1 cellular context compared by ENCODE assay signal in the genomic region with DNA sequence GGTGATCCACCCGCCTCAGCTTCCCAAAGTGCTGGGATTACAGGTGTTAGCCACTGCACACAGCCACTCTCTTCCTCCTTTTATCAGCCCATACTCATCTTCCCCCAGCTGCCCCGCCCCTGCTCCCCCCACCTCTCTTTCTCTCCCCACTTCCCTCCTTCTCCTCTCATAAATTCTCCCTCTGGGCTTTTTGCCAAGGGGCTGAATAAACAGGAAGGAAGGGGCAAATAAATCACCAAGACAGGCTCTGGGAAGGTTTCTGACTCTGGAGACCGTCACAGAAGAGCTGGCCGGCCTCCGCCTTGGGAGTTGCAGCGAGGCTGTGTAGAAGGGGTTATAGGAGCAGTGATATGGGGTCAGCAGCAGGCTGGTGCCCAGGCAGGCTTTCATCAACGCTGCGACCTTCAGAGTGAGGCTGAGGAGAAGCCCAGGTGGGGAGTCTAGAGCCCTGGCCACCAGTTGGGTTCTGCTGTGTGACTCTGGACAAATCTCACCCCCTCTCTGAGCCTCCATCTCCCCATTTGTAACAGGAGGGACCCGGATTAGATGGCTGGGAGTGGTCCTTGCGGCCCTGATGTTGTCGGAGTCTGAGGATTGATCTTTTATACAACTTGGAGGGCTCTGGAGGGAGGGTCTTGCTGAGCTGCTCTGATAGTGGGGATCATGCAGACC.
TF ChIP-seq lines count a peak whose summit lies in the region.

No MANE protein-coding gene starts in this region.

TF ChIP-seq in K562, 482 proteins besides CTCF, POLR2A, EP300 and RAD21 (continued from another document and continues in another):
- TF ChIP-seq, protein P1, sequence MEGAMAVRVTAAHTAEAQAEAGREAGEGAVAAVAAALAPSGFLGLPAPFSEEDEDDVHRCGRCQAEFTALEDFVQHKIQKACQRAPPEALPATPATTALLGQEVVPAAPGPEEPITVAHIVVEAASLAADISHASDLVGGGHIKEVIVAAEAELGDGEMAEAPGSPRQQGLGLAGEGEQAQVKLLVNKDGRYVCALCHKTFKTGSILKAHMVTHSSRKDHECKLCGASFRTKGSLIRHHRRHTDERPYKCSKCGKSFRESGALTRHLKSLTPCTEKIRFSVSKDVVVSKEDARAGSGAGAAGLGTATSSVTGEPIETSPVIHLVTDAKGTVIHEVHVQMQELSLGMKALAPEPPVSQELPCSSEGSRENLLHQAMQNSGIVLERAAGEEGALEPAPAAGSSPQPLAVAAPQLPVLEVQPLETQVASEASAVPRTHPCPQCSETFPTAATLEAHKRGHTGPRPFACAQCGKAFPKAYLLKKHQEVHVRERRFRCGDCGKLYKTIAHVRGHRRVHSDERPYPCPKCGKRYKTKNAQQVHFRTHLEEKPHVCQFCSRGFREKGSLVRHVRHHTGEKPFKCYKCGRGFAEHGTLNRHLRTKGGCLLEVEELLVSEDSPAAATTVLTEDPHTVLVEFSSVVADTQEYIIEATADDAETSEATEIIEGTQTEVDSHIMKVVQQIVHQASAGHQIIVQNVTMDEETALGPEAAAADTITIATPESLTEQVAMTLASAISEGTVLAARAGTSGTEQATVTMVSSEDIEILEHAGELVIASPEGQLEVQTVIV (CRISPR knock-in tag; IDR thresholded peaks at IDR 0.05; ENCODE audit: borderline replicate concordance) = no peak
- TF ChIP-seq POLR2AphosphoS5 (IDR thresholded peaks at IDR 0.05; ENCODE audit: control insufficient read depth, insufficient read depth, low read depth, low read length) (0 out of 2 replicates have a peak, but pooled peaks have one; percentile 18), RFX5 (IDR thresholded peaks at IDR 0.05; ENCODE audit: low read depth, low read length) (no peak), HDAC1 (IDR thresholded peaks at IDR 0.05) (peak in 1 of 2 experiments; percentile 25; a peak in 1 of 4 replicates), GTF2F1 (IDR thresholded peaks at IDR 0.05; ENCODE audit: low read depth, low read length) (no peak), ZNF707 (CRISPR knock-in tag; conservative IDR thresholded peaks at IDR 0.05) (no peak), MAZ (CRISPR knock-in tag; conservative IDR thresholded peaks at IDR 0.05 in 1 of 2, IDR thresholded peaks at IDR 0.05 in 1 of 2) (peak; percentile 98 to 99), ZNF41 (CRISPR knock-in tag; conservative IDR thresholded peaks at IDR 0.05) (no peak), GTF2E2 (tag; IDR thresholded peaks at IDR 0.05) (no peak), CHD4 (IDR thresholded peaks at IDR 0.05; ENCODE audit: insufficient read depth, insufficient replicate concordance, low read depth, low read length, poor library complexity, severe bottlenecking) (no peak), NR2F6 (CRISPR knock-in tag; IDR thresholded peaks at IDR 0.05) (no peak), PCBP1 (IDR thresholded peaks at IDR 0.05; ENCODE audit: low read depth, low read length, poor library complexity, severe bottlenecking) (no peak), NCOA4 (IDR thresholded peaks at IDR 0.05; ENCODE audit: partially characterized antibody) (no peak), CSDE1 (IDR thresholded peaks at IDR 0.05) (no peak), FOXA1 (IDR thresholded peaks at IDR 0.05; ENCODE audit: borderline replicate concordance) (no peak), ZNF551 (CRISPR knock-in tag; IDR thresholded peaks at IDR 0.05) (no peak), MXI1 (IDR thresholded peaks at IDR 0.05; ENCODE audit: low read depth, low read length) (no peak), ZNF695 (CRISPR knock-in tag; IDR thresholded peaks at IDR 0.05) (no peak), ZNF431 (CRISPR knock-in tag; IDR thresholded peaks at IDR 0.05) (no peak), ZNF408 (CRISPR knock-in tag; IDR thresholded peaks at IDR 0.05; ENCODE audit: low read depth) (no peak), ZFPM2 (CRISPR knock-in tag; IDR thresholded peaks at IDR 0.05) (no peak), RBBP5 (IDR thresholded peaks at IDR 0.05; ENCODE audit: borderline replicate concordance, insufficient read depth, low read length, poor library complexity, severe bottlenecking) (no peak), NFE2 (IDR thresholded peaks at IDR 0.05; ENCODE audit: low read depth) (no peak), ILK (tag; IDR thresholded peaks at IDR 0.05; ENCODE audit: borderline replicate concordance, low read depth) (no peak), PPARD (CRISPR knock-in tag; IDR thresholded peaks at IDR 0.05) (no peak), PHF20 (IDR thresholded peaks at IDR 0.05; ENCODE audit: partially characterized antibody) (no peak), MEIS2 (IDR thresholded peaks at IDR 0.05; ENCODE audit: partially characterized antibody) (peak; percentile 97), ATF7 (IDR thresholded peaks at IDR 0.05) (no peak), KLF13 (tag; IDR thresholded peaks at IDR 0.05; ENCODE audit: borderline replicate concordance, low read depth) (no peak), ZNF165 (CRISPR knock-in tag; IDR thresholded peaks at IDR 0.05; ENCODE audit: borderline replicate concordance) (no peak), HNRNPLL (IDR thresholded peaks at IDR 0.05; ENCODE audit: low read depth, low read length, poor library complexity, severe bottlenecking) (no peak), SETDB1 (IDR thresholded peaks at IDR 0.05; ENCODE audit: low read length) (no peak)
- TF ChIP-seq, protein P2, sequence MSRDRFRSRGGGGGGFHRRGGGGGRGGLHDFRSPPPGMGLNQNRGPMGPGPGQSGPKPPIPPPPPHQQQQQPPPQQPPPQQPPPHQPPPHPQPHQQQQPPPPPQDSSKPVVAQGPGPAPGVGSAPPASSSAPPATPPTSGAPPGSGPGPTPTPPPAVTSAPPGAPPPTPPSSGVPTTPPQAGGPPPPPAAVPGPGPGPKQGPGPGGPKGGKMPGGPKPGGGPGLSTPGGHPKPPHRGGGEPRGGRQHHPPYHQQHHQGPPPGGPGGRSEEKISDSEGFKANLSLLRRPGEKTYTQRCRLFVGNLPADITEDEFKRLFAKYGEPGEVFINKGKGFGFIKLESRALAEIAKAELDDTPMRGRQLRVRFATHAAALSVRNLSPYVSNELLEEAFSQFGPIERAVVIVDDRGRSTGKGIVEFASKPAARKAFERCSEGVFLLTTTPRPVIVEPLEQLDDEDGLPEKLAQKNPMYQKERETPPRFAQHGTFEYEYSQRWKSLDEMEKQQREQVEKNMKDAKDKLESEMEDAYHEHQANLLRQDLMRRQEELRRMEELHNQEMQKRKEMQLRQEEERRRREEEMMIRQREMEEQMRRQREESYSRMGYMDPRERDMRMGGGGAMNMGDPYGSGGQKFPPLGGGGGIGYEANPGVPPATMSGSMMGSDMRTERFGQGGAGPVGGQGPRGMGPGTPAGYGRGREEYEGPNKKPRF (IDR thresholded peaks at IDR 0.05; ENCODE audit: low read depth, low read length) = no peak
- TF ChIP-seq, protein P3, sequence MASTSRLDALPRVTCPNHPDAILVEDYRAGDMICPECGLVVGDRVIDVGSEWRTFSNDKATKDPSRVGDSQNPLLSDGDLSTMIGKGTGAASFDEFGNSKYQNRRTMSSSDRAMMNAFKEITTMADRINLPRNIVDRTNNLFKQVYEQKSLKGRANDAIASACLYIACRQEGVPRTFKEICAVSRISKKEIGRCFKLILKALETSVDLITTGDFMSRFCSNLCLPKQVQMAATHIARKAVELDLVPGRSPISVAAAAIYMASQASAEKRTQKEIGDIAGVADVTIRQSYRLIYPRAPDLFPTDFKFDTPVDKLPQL (IDR thresholded peaks at IDR 0.05; ENCODE audit: extremely low read depth, insufficient read length) = no peak
- TF ChIP-seq, protein P4, sequence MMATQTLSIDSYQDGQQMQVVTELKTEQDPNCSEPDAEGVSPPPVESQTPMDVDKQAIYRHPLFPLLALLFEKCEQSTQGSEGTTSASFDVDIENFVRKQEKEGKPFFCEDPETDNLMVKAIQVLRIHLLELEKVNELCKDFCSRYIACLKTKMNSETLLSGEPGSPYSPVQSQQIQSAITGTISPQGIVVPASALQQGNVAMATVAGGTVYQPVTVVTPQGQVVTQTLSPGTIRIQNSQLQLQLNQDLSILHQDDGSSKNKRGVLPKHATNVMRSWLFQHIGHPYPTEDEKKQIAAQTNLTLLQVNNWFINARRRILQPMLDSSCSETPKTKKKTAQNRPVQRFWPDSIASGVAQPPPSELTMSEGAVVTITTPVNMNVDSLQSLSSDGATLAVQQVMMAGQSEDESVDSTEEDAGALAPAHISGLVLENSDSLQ (IDR thresholded peaks at IDR 0.05) = peak; percentile 96
- TF ChIP-seq, protein P5, sequence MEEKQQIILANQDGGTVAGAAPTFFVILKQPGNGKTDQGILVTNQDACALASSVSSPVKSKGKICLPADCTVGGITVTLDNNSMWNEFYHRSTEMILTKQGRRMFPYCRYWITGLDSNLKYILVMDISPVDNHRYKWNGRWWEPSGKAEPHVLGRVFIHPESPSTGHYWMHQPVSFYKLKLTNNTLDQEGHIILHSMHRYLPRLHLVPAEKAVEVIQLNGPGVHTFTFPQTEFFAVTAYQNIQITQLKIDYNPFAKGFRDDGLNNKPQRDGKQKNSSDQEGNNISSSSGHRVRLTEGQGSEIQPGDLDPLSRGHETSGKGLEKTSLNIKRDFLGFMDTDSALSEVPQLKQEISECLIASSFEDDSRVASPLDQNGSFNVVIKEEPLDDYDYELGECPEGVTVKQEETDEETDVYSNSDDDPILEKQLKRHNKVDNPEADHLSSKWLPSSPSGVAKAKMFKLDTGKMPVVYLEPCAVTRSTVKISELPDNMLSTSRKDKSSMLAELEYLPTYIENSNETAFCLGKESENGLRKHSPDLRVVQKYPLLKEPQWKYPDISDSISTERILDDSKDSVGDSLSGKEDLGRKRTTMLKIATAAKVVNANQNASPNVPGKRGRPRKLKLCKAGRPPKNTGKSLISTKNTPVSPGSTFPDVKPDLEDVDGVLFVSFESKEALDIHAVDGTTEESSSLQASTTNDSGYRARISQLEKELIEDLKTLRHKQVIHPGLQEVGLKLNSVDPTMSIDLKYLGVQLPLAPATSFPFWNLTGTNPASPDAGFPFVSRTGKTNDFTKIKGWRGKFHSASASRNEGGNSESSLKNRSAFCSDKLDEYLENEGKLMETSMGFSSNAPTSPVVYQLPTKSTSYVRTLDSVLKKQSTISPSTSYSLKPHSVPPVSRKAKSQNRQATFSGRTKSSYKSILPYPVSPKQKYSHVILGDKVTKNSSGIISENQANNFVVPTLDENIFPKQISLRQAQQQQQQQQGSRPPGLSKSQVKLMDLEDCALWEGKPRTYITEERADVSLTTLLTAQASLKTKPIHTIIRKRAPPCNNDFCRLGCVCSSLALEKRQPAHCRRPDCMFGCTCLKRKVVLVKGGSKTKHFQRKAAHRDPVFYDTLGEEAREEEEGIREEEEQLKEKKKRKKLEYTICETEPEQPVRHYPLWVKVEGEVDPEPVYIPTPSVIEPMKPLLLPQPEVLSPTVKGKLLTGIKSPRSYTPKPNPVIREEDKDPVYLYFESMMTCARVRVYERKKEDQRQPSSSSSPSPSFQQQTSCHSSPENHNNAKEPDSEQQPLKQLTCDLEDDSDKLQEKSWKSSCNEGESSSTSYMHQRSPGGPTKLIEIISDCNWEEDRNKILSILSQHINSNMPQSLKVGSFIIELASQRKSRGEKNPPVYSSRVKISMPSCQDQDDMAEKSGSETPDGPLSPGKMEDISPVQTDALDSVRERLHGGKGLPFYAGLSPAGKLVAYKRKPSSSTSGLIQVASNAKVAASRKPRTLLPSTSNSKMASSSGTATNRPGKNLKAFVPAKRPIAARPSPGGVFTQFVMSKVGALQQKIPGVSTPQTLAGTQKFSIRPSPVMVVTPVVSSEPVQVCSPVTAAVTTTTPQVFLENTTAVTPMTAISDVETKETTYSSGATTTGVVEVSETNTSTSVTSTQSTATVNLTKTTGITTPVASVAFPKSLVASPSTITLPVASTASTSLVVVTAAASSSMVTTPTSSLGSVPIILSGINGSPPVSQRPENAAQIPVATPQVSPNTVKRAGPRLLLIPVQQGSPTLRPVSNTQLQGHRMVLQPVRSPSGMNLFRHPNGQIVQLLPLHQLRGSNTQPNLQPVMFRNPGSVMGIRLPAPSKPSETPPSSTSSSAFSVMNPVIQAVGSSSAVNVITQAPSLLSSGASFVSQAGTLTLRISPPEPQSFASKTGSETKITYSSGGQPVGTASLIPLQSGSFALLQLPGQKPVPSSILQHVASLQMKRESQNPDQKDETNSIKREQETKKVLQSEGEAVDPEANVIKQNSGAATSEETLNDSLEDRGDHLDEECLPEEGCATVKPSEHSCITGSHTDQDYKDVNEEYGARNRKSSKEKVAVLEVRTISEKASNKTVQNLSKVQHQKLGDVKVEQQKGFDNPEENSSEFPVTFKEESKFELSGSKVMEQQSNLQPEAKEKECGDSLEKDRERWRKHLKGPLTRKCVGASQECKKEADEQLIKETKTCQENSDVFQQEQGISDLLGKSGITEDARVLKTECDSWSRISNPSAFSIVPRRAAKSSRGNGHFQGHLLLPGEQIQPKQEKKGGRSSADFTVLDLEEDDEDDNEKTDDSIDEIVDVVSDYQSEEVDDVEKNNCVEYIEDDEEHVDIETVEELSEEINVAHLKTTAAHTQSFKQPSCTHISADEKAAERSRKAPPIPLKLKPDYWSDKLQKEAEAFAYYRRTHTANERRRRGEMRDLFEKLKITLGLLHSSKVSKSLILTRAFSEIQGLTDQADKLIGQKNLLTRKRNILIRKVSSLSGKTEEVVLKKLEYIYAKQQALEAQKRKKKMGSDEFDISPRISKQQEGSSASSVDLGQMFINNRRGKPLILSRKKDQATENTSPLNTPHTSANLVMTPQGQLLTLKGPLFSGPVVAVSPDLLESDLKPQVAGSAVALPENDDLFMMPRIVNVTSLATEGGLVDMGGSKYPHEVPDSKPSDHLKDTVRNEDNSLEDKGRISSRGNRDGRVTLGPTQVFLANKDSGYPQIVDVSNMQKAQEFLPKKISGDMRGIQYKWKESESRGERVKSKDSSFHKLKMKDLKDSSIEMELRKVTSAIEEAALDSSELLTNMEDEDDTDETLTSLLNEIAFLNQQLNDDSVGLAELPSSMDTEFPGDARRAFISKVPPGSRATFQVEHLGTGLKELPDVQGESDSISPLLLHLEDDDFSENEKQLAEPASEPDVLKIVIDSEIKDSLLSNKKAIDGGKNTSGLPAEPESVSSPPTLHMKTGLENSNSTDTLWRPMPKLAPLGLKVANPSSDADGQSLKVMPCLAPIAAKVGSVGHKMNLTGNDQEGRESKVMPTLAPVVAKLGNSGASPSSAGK (IDR thresholded peaks at IDR 0.05) = no peak
- TF ChIP-seq, protein P6, sequence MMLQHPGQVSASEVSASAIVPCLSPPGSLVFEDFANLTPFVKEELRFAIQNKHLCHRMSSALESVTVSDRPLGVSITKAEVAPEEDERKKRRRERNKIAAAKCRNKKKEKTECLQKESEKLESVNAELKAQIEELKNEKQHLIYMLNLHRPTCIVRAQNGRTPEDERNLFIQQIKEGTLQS (IDR thresholded peaks at IDR 0.05) = no peak
- TF ChIP-seq, protein P6 (CRISPR knock-in tag; conservative IDR thresholded peaks at IDR 0.05) = no peak
- TF ChIP-seq, protein P7, sequence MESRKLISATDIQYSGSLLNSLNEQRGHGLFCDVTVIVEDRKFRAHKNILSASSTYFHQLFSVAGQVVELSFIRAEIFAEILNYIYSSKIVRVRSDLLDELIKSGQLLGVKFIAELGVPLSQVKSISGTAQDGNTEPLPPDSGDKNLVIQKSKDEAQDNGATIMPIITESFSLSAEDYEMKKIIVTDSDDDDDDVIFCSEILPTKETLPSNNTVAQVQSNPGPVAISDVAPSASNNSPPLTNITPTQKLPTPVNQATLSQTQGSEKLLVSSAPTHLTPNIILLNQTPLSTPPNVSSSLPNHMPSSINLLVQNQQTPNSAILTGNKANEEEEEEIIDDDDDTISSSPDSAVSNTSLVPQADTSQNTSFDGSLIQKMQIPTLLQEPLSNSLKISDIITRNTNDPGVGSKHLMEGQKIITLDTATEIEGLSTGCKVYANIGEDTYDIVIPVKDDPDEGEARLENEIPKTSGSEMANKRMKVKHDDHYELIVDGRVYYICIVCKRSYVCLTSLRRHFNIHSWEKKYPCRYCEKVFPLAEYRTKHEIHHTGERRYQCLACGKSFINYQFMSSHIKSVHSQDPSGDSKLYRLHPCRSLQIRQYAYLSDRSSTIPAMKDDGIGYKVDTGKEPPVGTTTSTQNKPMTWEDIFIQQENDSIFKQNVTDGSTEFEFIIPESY (CRISPR knock-in tag; IDR thresholded peaks at IDR 0.05) = no peak
